In genomic region chr21:42513151-42513984, GRCh38 we compare ENCODE assay signal across 1 cellular context.
TF ChIP-seq lines count a peak whose summit lies in the region.

TSS of gene SLC37A1 (plus strand) at chr21:42513852. CDS start at chr21:42518455, 4,603 bp downstream.

TF ChIP-seq in HepG2, 621 proteins besides CTCF, POLR2A, EP300 and RAD21 (continued from another document):
- no peak for TF ChIP-seq SNAPC4 (CRISPR knock-in tag; IDR thresholded peaks at IDR 0.05)
- TF ChIP-seq ZNF800 (CRISPR knock-in tag; IDR thresholded peaks at IDR 0.05), result peak; percentile 73
